1 cellular context compared by ENCODE assay signal in the genomic region with DNA sequence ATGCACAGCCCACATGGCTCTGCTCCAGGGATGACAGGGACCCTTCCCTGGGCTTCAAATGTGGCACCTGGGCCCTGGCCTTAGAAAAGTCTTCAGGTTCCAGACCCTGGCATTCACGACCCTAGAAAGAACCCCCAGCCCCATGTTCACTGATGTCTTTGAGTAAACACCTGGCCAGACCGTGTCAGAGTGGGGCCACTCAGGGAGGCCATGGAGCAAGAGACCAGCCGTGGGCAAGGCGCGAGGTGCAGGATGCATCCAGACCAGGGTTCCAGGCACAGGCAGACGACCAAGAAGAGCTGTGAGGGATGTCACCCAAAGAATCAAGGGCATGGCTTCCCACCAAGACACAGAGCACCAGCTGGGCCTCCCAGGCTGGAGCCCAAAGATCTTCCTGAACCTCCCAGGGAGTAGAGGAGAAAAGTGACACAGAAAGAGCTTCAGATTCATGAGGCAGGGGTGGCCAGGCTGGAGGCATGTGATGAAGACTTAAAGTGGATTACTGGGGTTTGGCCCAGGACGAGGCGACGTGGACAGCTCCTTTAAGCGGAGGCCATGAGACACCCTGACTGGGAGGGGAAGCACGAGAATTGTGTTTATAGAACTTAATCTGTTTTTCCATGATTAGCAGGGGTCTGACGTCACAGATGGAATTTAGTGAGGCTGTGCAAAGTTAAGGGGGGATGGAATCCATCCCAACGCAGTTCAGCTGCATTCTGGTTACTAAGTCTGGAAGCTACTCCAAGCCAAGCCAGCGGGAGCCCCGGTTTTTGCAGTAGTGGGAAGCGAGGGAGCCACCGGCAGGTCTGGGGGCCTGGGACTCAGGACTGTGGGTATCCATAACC.
TF ChIP-seq lines count a peak whose summit lies in the region.

No MANE protein-coding gene starts in this region.

TF ChIP-seq in HEK293, 187 proteins besides CTCF, POLR2A, EP300 and RAD21 (continued from another document):
- no peak for TF ChIP-seq PRDM4 (tag by site-specific recombination; IDR thresholded peaks at IDR 0.05)
- TF ChIP-seq GLIS1 (tag by site-specific recombination; IDR thresholded peaks at IDR 0.05), result peak; percentile 91
- TF ChIP-seq ZBTB1 (tag by site-specific recombination; IDR thresholded peaks at IDR 0.05), result no peak
- no peak for TF ChIP-seq ZNF677 (tag by site-specific recombination; IDR thresholded peaks at IDR 0.05)
- TF ChIP-seq ZNF214 (tag by site-specific recombination; IDR thresholded peaks at IDR 0.05; ENCODE audit: borderline replicate concordance), result no peak
- no peak for TF ChIP-seq ZNF302 (tag by site-specific recombination; IDR thresholded peaks at IDR 0.05; ENCODE audit: low read depth)
- TF ChIP-seq ZNF223 (tag by site-specific recombination; IDR thresholded peaks at IDR 0.05), result no peak
- TF ChIP-seq SETDB1 (IDR thresholded peaks at IDR 0.05; ENCODE audit: insufficient read length, low read length), result no peak
- TF ChIP-seq ZBTB8A (tag by site-specific recombination; IDR thresholded peaks at IDR 0.05), result no peak
- TF ChIP-seq ZNF513 (tag by site-specific recombination; IDR thresholded peaks at IDR 0.05), result no peak
- TF ChIP-seq ZNF544 (tag by site-specific recombination; IDR thresholded peaks at IDR 0.05), result no peak
- TF ChIP-seq ZBTB10 (tag by site-specific recombination; IDR thresholded peaks at IDR 0.05), result no peak
- no peak for TF ChIP-seq OSR2 (tag by site-specific recombination; IDR thresholded peaks at IDR 0.05)
- TF ChIP-seq ZBTB49 (tag by site-specific recombination; IDR thresholded peaks at IDR 0.05; ENCODE audit: low read depth), result no peak
- TF ChIP-seq IKZF3 (tag by site-specific recombination; IDR thresholded peaks at IDR 0.05), result no peak
- TF ChIP-seq ZSCAN18 (tag by site-specific recombination; IDR thresholded peaks at IDR 0.05), result no peak
TF ChIP-seq in HEK293: peak in this region for 3.
